In the genomic region with DNA sequence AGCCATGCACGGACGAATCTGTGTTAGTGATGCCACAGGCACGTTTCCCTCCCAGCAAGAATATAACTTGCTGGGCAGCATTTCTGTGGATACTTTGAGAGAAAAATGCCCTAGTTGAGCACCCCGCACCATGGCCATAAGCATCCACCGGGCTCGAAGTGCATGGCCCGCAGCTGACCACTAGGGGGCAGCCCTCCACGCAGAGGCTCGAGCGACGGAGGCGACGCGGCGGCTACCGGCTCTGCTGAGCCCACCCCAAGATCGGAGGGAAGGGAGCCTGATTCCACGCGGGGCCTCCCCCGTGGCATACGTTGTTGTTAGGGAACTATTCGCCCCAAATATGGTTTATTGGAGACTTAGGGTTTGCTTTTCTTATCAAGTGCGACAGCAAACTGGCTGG, we compare ENCODE assay signal across 11 cellular contexts. TPM values are rescaled to one million over a fixed set of nuclear protein-coding genes. Genes with fewer than 3 reads are reported as not detected.
A peak's percentile ranks its signal among the peaks of the same experiment; 100 is the strongest.
DNase-seq lines count a peak whose midpoint lies in the region; ATAC-seq, FAIRE-seq and TF ChIP-seq lines count a peak whose summit lies in the region.
"Not testable (repeated sequence)": the region's sequence is repeated elsewhere in the genome, so short reads cannot be mapped to it uniquely, and the experiment has no call there.
"Had no signal": no experiment of that assay in that cellular context is flagged by ENCODE, and none has a peak within 500 bp of the region (broad histone marks: within the 10 kb centered on the region; RNA-seq: fewer than 3 reads in every experiment).

No MANE protein-coding gene starts in this region.

- H3K4me1 Mint-ChIP-seq in activated CD4-positive, alpha-beta memory T cell treated with anti-CD3 and anti-CD28 coated beads, Interleukin-2, amount 10 ng/mL, durations not matched to agents 7 days and 5 days; naive thymus-derived CD4-positive, alpha-beta T cell: not testable (repeated sequence)

- not testable (repeated sequence) for H3K27me3 Mint-ChIP-seq in activated CD4-positive, alpha-beta memory T cell treated with anti-CD3 and anti-CD28 coated beads, Interleukin-2, amount 10 ng/mL, durations not matched to agents 7 days and 5 days; naive thymus-derived CD4-positive, alpha-beta T cell

- not testable (repeated sequence) for TF ChIP-seq POLR2A in endothelial cell of umbilical vein (IDR thresholded peaks at IDR 0.05; ENCODE audit: low read depth, low read length)

- not testable (repeated sequence) for H3K9me1 ChIP-seq in endothelial cell of umbilical vein (replicated peaks; ENCODE audit: control insufficient read depth, extremely low read depth, insufficient read depth, low read length)

- H3K36me3 Mint-ChIP-seq in activated CD4-positive, alpha-beta memory T cell treated with anti-CD3 and anti-CD28 coated beads, Interleukin-2, amount 10 ng/mL, durations not matched to agents 7 days and 5 days (ENCODE audit: low read depth); naive thymus-derived CD4-positive, alpha-beta T cell: not testable (repeated sequence)

- not testable (repeated sequence) for H3K4me3 Mint-ChIP-seq in activated CD4-positive, alpha-beta memory T cell treated with anti-CD3 and anti-CD28 coated beads, Interleukin-2, amount 10 ng/mL, durations not matched to agents 7 days and 5 days; naive thymus-derived CD4-positive, alpha-beta T cell

- DNase-seq in activated CD4-positive, alpha-beta memory T cell treated with anti-CD3 and anti-CD28 coated beads, Interleukin-2, amount 10 ng/mL, durations not matched to agents 7 days and 5 days, result peak; percentile 75
- not testable (repeated sequence) for DNase-seq in endothelial cell of umbilical vein (ENCODE audit: low read depth, low spot score)
- DNase-seq in naive thymus-derived CD4-positive, alpha-beta T cell, result peak in 2 of 9 donors; percentile 54 to 81

- peak; percentile 72 for FAIRE-seq in endothelial cell of umbilical vein (lab: Jason Lieb, UNC)

- TSS peak; percentile 46 for BruUV-seq in endothelial cell of umbilical vein (replicated peaks; lab: Mats Ljungman, UMichigan)

- TF ChIP-seq CTCF in endothelial cell of umbilical vein (IDR thresholded peaks at IDR 0.05; ENCODE audit: extremely low read depth in 1 of 2, insufficient read depth in 1 of 2, low read depth in 1 of 2, low read length in 2 of 2), result not testable (repeated sequence)

- intact Hi-C loops in endothelial cell of umbilical vein (cut with micrococcal nuclease); naive thymus-derived CD4-positive, alpha-beta T cell (cut with micrococcal nuclease): not testable (repeated sequence)

- CTCF ChIA-PET in activated CD4-positive, alpha-beta memory T cell treated with anti-CD3 and anti-CD28 coated beads, Interleukin-2, amount 10 ng/mL, durations not matched to agents 7 days and 5 days (lab: Charles Lee); endothelial cell of umbilical vein (lab: Charles Lee); naive thymus-derived CD4-positive, alpha-beta T cell (lab: Charles Lee): not testable (repeated sequence)

- POLR2A ChIA-PET in activated CD4-positive, alpha-beta memory T cell treated with anti-CD3 and anti-CD28 coated beads, Interleukin-2, amount 10 ng/mL, durations not matched to agents 7 days and 5 days (lab: Charles Lee); endothelial cell of umbilical vein (lab: Charles Lee); naive thymus-derived CD4-positive, alpha-beta T cell (lab: Charles Lee): not testable (repeated sequence)

- H3K4me1 ChIP-seq in endothelial cell of umbilical vein (ENCODE audit: control insufficient read depth, extremely low read depth, insufficient read depth, low read length); naive thymus-derived CD4-positive, alpha-beta T cell (ENCODE audit: control insufficient read depth in 2 of 2, insufficient read depth in 2 of 2, low read length in 2 of 2): not testable (repeated sequence)

- H4K20me1 ChIP-seq in endothelial cell of umbilical vein (replicated peaks; ENCODE audit: control insufficient read depth, extremely low read depth, insufficient read depth, low read length), result not testable (repeated sequence)

- not testable (repeated sequence) for H3K9ac ChIP-seq in endothelial cell of umbilical vein (replicated peaks; ENCODE audit: extremely low read depth, insufficient read depth, low read length)

- not testable (repeated sequence) for H3K79me2 ChIP-seq in endothelial cell of umbilical vein (ENCODE audit: control insufficient read depth, insufficient read depth, low read length)

- not testable (repeated sequence) for H3K9me3 ChIP-seq in endothelial cell of umbilical vein (replicated peaks; ENCODE audit: control insufficient read depth, insufficient read depth, low read length); naive thymus-derived CD4-positive, alpha-beta T cell (ENCODE audit: control insufficient read depth in 2 of 3, low read length in 3 of 3)

- not testable (repeated sequence) for H3K27ac Mint-ChIP-seq in activated CD4-positive, alpha-beta memory T cell treated with anti-CD3 and anti-CD28 coated beads, Interleukin-2, amount 10 ng/mL, durations not matched to agents 7 days and 5 days; naive thymus-derived CD4-positive, alpha-beta T cell

- not testable (repeated sequence) for H3K27ac ChIP-seq in endothelial cell of umbilical vein (ENCODE audit: insufficient read depth, low read depth, low read length); naive thymus-derived CD4-positive, alpha-beta T cell (ENCODE audit: low read depth, low read length)

- not testable (repeated sequence) for H3K9me3 Mint-ChIP-seq in activated CD4-positive, alpha-beta memory T cell treated with anti-CD3 and anti-CD28 coated beads, Interleukin-2, amount 10 ng/mL, durations not matched to agents 7 days and 5 days; naive thymus-derived CD4-positive, alpha-beta T cell

- H3K4me2 ChIP-seq in endothelial cell of umbilical vein (ENCODE audit: insufficient read depth, low read length), result not testable (repeated sequence)

- not testable (repeated sequence) for H3K4me3 ChIP-seq in endothelial cell of umbilical vein (replicated peaks in 1 of 3; ENCODE audit: insufficient read depth in 1 of 3, low read depth in 1 of 3, low read length in 3 of 3); naive thymus-derived CD4-positive, alpha-beta T cell (ENCODE audit: low read length)

- H3K27me3 ChIP-seq in endothelial cell of umbilical vein (ENCODE audit: control insufficient read depth in 2 of 2, insufficient read depth in 2 of 2, low read length in 2 of 2); naive thymus-derived CD4-positive, alpha-beta T cell (ENCODE audit: control insufficient read depth in 2 of 2, insufficient read depth in 2 of 2, low read length in 2 of 2): not testable (repeated sequence)

- dilution Hi-C loops in endothelial cell of umbilical vein (cut with MboI; ENCODE audit: extremely low pct_ligation_motif_present, low sequenced_read_pairs), result not testable (repeated sequence)

- H2AFZ ChIP-seq in endothelial cell of umbilical vein (ENCODE audit: low read depth, low read length), result not testable (repeated sequence)

- ATAC-seq in GM18517 (IDR thresholded peaks at IDR 0.05; ENCODE audit: unreplicated experiment), result peak; percentile 14
- peak; percentile 32 for ATAC-seq in GM21367 (IDR thresholded peaks at IDR 0.05; ENCODE audit: unreplicated experiment)
- ATAC-seq in HG02798 (IDR thresholded peaks at IDR 0.05; ENCODE audit: poor library complexity, unreplicated experiment), result peak; percentile 21
- peak; percentile 29 for ATAC-seq in HG03354 (IDR thresholded peaks at IDR 0.05; ENCODE audit: poor library complexity, severe bottlenecking, unreplicated experiment)
- ATAC-seq in naive thymus-derived CD4-positive, alpha-beta T cell, result peak; percentile 53

- H3K36me3 ChIP-seq in endothelial cell of umbilical vein (ENCODE audit: control insufficient read depth in 2 of 2, extremely low read depth in 1 of 2, insufficient read depth in 2 of 2, low read length in 2 of 2); naive thymus-derived CD4-positive, alpha-beta T cell (ENCODE audit: control insufficient read depth in 2 of 3, insufficient read depth in 3 of 3, low read length in 3 of 3): not testable (repeated sequence)

RNA-seq across cellular contexts. Expression of gene TCAF2, which starts 0.7 kb away (rescaled TPM):
- total RNA-seq in activated CD4-positive, alpha-beta memory T cell treated with anti-CD3 and anti-CD28 coated beads, Interleukin-2, amount 10 ng/mL, durations not matched to agents 7 days and 5 days, result 10 to 100 TPM; 49.4 to 50.8 TPM
- total RNA-seq in endothelial cell of umbilical vein, result 7.1 and 8.4 TPM in 2 replicates
- polyA plus RNA-seq in endothelial cell of umbilical vein, result 6.4 and 6.9 TPM in 2 replicates
- 5.9 and 6.7 TPM in 2 replicates for polyA plus RNA-seq in endothelial cell of umbilical vein (2011; cell fraction: cytosol; rRNA removed)
- 10.9 and 13.0 TPM in 2 replicates for polyA plus RNA-seq in endothelial cell of umbilical vein (2011; cell fraction: nucleus; rRNA removed)
- 4.6 and 10.6 TPM in 2 replicates for polyA plus RNA-seq in endothelial cell of umbilical vein (2012)
- polyA minus RNA-seq in endothelial cell of umbilical vein, result 12.7 and 15.9 TPM in 2 replicates
- 0.72 TPM for polyA minus RNA-seq in endothelial cell of umbilical vein (2011; cell fraction: cytosol; rRNA and poly(A)+ RNA removed)
- polyA minus RNA-seq in endothelial cell of umbilical vein (2011; cell fraction: nucleus; rRNA and poly(A)+ RNA removed), result 11.3 and 16.0 TPM in 2 replicates
- 10 to 100 TPM; 14.1 to 38.7 (median 20.3) TPM for total RNA-seq in naive thymus-derived CD4-positive, alpha-beta T cell
- 10 to 100 TPM; 10.7 to 13.4 TPM for polyA plus RNA-seq in naive thymus-derived CD4-positive, alpha-beta T cell

RNA-seq across cellular contexts. Expression of gene CTAGE15, which starts 48.5 kb away (rescaled TPM):
- total RNA-seq in activated CD4-positive, alpha-beta memory T cell treated with anti-CD3 and anti-CD28 coated beads, Interleukin-2, amount 10 ng/mL, durations not matched to agents 7 days and 5 days, result not detected
- not detected in 2 replicates for total RNA-seq in endothelial cell of umbilical vein
- 0.03 TPM in 1 of 2 replicates, not detected in the other for polyA plus RNA-seq in endothelial cell of umbilical vein
- polyA plus RNA-seq in endothelial cell of umbilical vein (2011; cell fraction: cytosol; rRNA removed), result not detected in 2 replicates
- 0.17 TPM in 1 of 2 replicates, not detected in the other for polyA plus RNA-seq in endothelial cell of umbilical vein (2011; cell fraction: nucleus; rRNA removed)
- not detected in 2 replicates for polyA plus RNA-seq in endothelial cell of umbilical vein (2012)
- 0.87 TPM in 1 of 2 replicates, not detected in the other for polyA minus RNA-seq in endothelial cell of umbilical vein
- polyA minus RNA-seq in endothelial cell of umbilical vein (2011; cell fraction: cytosol; rRNA and poly(A)+ RNA removed), result not detected
- not detected in 2 replicates for polyA minus RNA-seq in endothelial cell of umbilical vein (2011; cell fraction: nucleus; rRNA and poly(A)+ RNA removed)
- total RNA-seq in naive thymus-derived CD4-positive, alpha-beta T cell, result 1 to 10 TPM in 1 of 5 experiments, not detected in 4; 3.4 TPM
- polyA plus RNA-seq in naive thymus-derived CD4-positive, alpha-beta T cell, result under 1 TPM in 1 of 2 donors, not detected in 1; 0.14 TPM
- total RNA-seq: glomerular endothelial cell, kidney epithelial cell, SK-MEL-5 had no signal
- polyA plus RNA-seq: neural cell had no signal
